Comparison of ENCODE assay signal across 1 cellular context in genomic region chr13:27658569-27658968, GRCh38.
TF ChIP-seq lines count a peak whose summit lies in the region.

No MANE protein-coding gene starts in this region.

TF ChIP-seq in SK-N-SH, 30 proteins besides CTCF, POLR2A, EP300 and RAD21 (continued from another document):
- TF ChIP-seq FOSL2 (IDR thresholded peaks at IDR 0.05; ENCODE audit: borderline replicate concordance, low read depth) (peak; percentile 45; the same call in 1 of the 2 replicates), MAX (IDR thresholded peaks at IDR 0.05; ENCODE audit: low read depth) (no peak), NFIC (IDR thresholded peaks at IDR 0.05; ENCODE audit: borderline replicate concordance) (peak; percentile 52; the same call in 1 of the 2 replicates), RCOR1 (IDR thresholded peaks at IDR 0.05; ENCODE audit: low read length) (no peak), ELF1 (IDR thresholded peaks at IDR 0.05) (no peak), JUND (IDR thresholded peaks at IDR 0.05) (peak; percentile 52; the same call in 1 of the 2 replicates), GATA2 (CRISPR knock-in tag; IDR thresholded peaks at IDR 0.05) (no peak), MEF2A (IDR thresholded peaks at IDR 0.05; ENCODE audit: borderline replicate concordance, low read depth) (no peak), USF1 (IDR thresholded peaks at IDR 0.05; ENCODE audit: borderline replicate concordance, low read depth) (0 out of 2 replicates have a peak, but pooled peaks have one; percentile 33), ZBTB33 (IDR thresholded peaks at IDR 0.05; ENCODE audit: borderline replicate concordance, low read depth) (no peak), GABPA (IDR thresholded peaks at IDR 0.05; ENCODE audit: low read depth) (no peak), SMC3 (IDR thresholded peaks at IDR 0.05; ENCODE audit: low read depth, low read length) (no peak), TEAD4 (IDR thresholded peaks at IDR 0.05; ENCODE audit: borderline replicate concordance, insufficient read depth) (no peak), RFX5 (IDR thresholded peaks at IDR 0.05; ENCODE audit: low read length) (no peak), TCF12 (IDR thresholded peaks at IDR 0.05) (peak; percentile 49), MXI1 (IDR thresholded peaks at IDR 0.05; ENCODE audit: low read depth, low read length) (no peak), PBX3 (IDR thresholded peaks at IDR 0.05) (peak; percentile 73), EZH2phosphoT487 (IDR thresholded peaks at IDR 0.05; ENCODE audit: borderline replicate concordance, low read depth) (no peak), RXRA (IDR thresholded peaks at IDR 0.05; ENCODE audit: borderline replicate concordance, low read depth) (no peak), NRF1 (IDR thresholded peaks at IDR 0.05; ENCODE audit: low read depth, low read length) (no peak)
